In the genomic region with DNA sequence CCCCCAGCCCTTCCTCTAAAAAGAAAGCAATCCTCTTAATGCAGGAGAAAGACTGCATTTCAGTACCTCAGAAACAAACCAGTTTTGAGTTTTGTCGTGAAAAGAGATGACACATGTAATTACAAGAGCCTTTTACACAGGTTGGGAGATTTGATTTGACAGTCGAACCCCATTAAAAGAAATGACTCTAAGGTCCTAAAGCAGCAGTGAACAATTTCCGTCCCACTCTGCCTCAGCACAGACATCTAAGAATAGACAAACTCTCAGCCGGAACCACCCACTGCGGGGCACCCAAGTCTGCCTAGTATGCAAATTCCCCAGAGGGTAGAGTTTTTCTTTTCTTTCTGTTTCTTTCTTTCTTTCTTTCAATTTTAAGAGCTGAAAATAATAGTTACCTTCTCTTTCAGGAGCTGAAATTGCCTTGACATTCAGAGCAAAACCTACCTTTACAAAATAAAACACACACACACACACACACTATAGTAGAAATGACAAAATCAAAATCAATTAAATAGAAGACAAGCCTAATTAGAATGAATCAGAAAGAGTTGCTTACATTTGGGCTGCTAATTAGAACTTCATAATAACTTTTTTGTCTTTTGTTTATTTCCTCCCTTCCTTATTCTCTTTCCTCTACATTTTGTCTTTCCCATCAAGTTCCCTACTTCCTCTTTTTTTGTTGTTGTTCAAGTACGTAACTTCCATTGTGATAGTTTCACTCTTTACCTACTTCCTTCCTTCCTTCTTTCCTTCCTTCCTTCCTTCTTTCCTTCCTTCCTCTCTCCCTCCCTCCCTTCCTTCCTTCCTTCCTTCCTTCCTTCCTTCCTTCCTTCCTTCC, we compare ENCODE assay signal across 10 cellular contexts.
DNase-seq lines count a peak whose midpoint lies in the region; ATAC-seq, FAIRE-seq and TF ChIP-seq lines count a peak whose summit lies in the region.
"Had no signal": no experiment of that assay in that cellular context is flagged by ENCODE, and none has a peak within 500 bp of the region (broad histone marks: within the 10 kb centered on the region; RNA-seq: fewer than 3 reads in every experiment).

No MANE protein-coding gene starts in this region.

- H3K4me1 ChIP-seq in HAP-1: peaks cover 2% of the 10 kb centered on the region; the same call in 1 of the 2 replicates

- no peaks in the 10 kb centered on the region for H3K27me3 Mint-ChIP-seq in dendritic cell treated with granulocyte-macrophage colony-stimulating factor and Interleukin-4, amounts not matched to agents 40 ng/mL and 50 ng/mL, for 4 days
- no peaks in the 10 kb centered on the region for H3K27me3 Mint-ChIP-seq in MCF 10A (ENCODE audit: insufficient read depth, unreplicated experiment)

- peaks cover 9% of the 10 kb centered on the region for H3K9me3 Mint-ChIP-seq in dendritic cell treated with granulocyte-macrophage colony-stimulating factor and Interleukin-4, amounts not matched to agents 40 ng/mL and 50 ng/mL, for 4 days
- no peaks in the 10 kb centered on the region for H3K9me3 Mint-ChIP-seq in MCF 10A (ENCODE audit: unreplicated experiment)

- CTCF ChIA-PET in MCF 10A (lab: Yijun Ruan, JAX): interaction anchor here (0.6 kb wide), 2 partner anchors 38 to 62 kb away, joined by 3 to 6 read pairs; no protein-coding TSS in a partner anchor

- in situ Hi-C loops in HAP-1 (cut with MboI; ENCODE audit: low sequenced_read_pairs): no loop called here

- intact Hi-C loops in dendritic cell treated with granulocyte-macrophage colony-stimulating factor and Interleukin-4, amounts not matched to agents 40 ng/mL and 50 ng/mL, for 4 days (cut with micrococcal nuclease): loop anchor here (5.0 kb wide), 1 partner anchor 35 kb away; no protein-coding TSS in a partner anchor
- intact Hi-C loops in MCF 10A (cut with micrococcal nuclease): no loop called here

- no peak for TF ChIP-seq CTCF in GM20000 (IDR thresholded peaks at IDR 0.05; ENCODE audit: extremely low read depth, missing control alignments)
- TF ChIP-seq CTCF in MCF 10A (IDR thresholded peaks at IDR 0.05; ENCODE audit: unreplicated experiment): no peak

- peaks cover 10% of the 10 kb centered on the region for H3K4me1 Mint-ChIP-seq in dendritic cell treated with granulocyte-macrophage colony-stimulating factor and Interleukin-4, amounts not matched to agents 40 ng/mL and 50 ng/mL, for 4 days (ENCODE audit: low read depth)
- H3K4me1 Mint-ChIP-seq in MCF 10A (ENCODE audit: insufficient read depth, unreplicated experiment): no peaks in the 10 kb centered on the region

- H3K4me3 ChIP-seq in HAP-1: no peak overlapping the region

- H3K27me3 ChIP-seq in HAP-1 (ENCODE audit: low read depth): no peaks in the 10 kb centered on the region

- no peaks in the 10 kb centered on the region for H3K9me3 ChIP-seq in HAP-1

- peak; percentile 93 for ATAC-seq in HG03457 (IDR thresholded peaks at IDR 0.05; ENCODE audit: unreplicated experiment)

- no TSS peak for BruUV-seq in MCF 10A (replicated peaks; lab: Mats Ljungman, UMichigan)

- peak overlapping the region; percentile 19 for H3K27ac Mint-ChIP-seq in dendritic cell treated with granulocyte-macrophage colony-stimulating factor and Interleukin-4, amounts not matched to agents 40 ng/mL and 50 ng/mL, for 4 days
- no peak overlapping the region for H3K27ac Mint-ChIP-seq in MCF 10A (ENCODE audit: low read depth, unreplicated experiment)

- H3K4me3 Mint-ChIP-seq in dendritic cell treated with granulocyte-macrophage colony-stimulating factor and Interleukin-4, amounts not matched to agents 40 ng/mL and 50 ng/mL, for 4 days: no peak overlapping the region
- no peak overlapping the region for H3K4me3 Mint-ChIP-seq in MCF 10A (ENCODE audit: unreplicated experiment)

- no peak for FAIRE-seq in urothelium cell line (lab: Jason Lieb, UNC)

- no peaks in the 10 kb centered on the region for H3K36me3 ChIP-seq in HAP-1 (replicated peaks)

- DNase-seq in ELF-1 (ENCODE audit: low read depth, low spot score) (peak; percentile 10), GM20000 (ENCODE audit: low spot score) (peak; percentile 82), HAP-1 (ENCODE audit: low spot score in 2 of 2) (no peak), MCF 10A (ENCODE audit: unreplicated experiment) (no peak), NCI-H2171 (lab: John Stamatoyannopoulos, UW) (no peak), urothelium cell line (ENCODE audit: low spot score) (no peak)
- DNase-seq: activated naive CD4-positive, alpha-beta T cell treated with anti-CD3 and anti-CD28 coated beads, Interleukin-2, amount 50 U/mL, for 16 hours had no signal

- H3K36me3 Mint-ChIP-seq in dendritic cell treated with granulocyte-macrophage colony-stimulating factor and Interleukin-4, amounts not matched to agents 40 ng/mL and 50 ng/mL, for 4 days (ENCODE audit: low read depth): no peaks in the 10 kb centered on the region
- H3K36me3 Mint-ChIP-seq in MCF 10A (ENCODE audit: insufficient read depth, unreplicated experiment): peaks cover 19% of the 10 kb centered on the region
- H3K36me3 Mint-ChIP-seq: naive thymus-derived CD8-positive, alpha-beta T cell had no signal

- POLR2A ChIA-PET in MCF 10A (lab: Yijun Ruan, JAX): interaction anchor here (1.1 kb wide), 1 partner anchor 17 kb away, joined by 3 read pairs; no protein-coding TSS in a partner anchor

Comparison
In these comparisons a context has a peak if more than half of its experiments do, and no peak if none do; other contexts are left out.
1. DNase-seq: peak in ELF-1 (single experiment) and GM20000 (single experiment); none in HAP-1 (0 of 2), MCF 10A (single experiment), NCI-H2171 (single experiment) and urothelium cell line (single experiment).